Comparison of ENCODE assay signal across 9 cellular contexts in the genomic region with DNA sequence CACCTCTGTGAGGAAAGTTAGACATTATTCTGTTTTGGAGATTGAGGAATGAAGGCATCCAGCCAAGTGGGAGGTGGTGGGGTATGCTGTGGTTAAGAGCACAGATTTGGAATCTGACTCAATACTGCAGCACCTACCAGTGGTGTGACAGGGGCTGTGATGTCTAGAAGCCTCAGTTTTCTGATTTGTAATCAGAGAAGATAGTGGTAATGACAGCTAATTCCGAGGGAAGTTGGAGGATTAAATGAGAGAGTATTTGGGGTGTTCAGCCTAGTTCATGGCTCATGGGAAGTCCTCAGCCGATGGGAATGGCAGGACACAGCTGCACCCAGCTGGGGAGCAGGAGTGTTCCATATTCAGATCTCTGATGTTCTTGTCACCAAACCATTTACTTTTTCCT. TPM values are rescaled to one million over a fixed set of nuclear protein-coding genes. Genes with fewer than 3 reads are reported as not detected.
DNase-seq lines count a peak whose midpoint lies in the region; ATAC-seq and TF ChIP-seq lines count a peak whose summit lies in the region.
"Had no signal": no experiment of that assay in that cellular context is flagged by ENCODE, and none has a peak within 500 bp of the region (broad histone marks: within the 10 kb centered on the region; RNA-seq: fewer than 3 reads in every experiment).

No MANE protein-coding gene starts in this region.

- no peaks in the 10 kb centered on the region for H3K9me3 Mint-ChIP-seq in natural killer cell

- peak overlapping the region; percentile 36 to 50 for H3K27ac Mint-ChIP-seq in natural killer cell

- no peaks in the 10 kb centered on the region for H3K27me3 Mint-ChIP-seq in natural killer cell (ENCODE audit: low read depth in 2 of 2)

- peaks cover 80% of the 10 kb centered on the region for H3K36me3 ChIP-seq in KOPT-K1 (ENCODE audit: insufficient read depth, low read length)

- peak; percentile 19 for DNase-seq in Caki2 (ENCODE audit: low read depth)
- peak; percentile 55 for DNase-seq in dedifferentiated amniotic fluid mesenchymal stem cell (ENCODE audit: extremely low spot score)
- no peak for DNase-seq in natural killer cell
- no peak for DNase-seq in NK-92 treated with Interleukin-12 subunit alpha and Interleukin-12 subunit beta, amount 100 ng/mL, for 24 hours (lab: John Stamatoyannopoulos, UW)
- DNase-seq in NCI-H1417 treated with DMSO at 0.1 percent for 48 hours (lab: John Stamatoyannopoulos, UW), result no peak
- no peak for DNase-seq in foreskin melanocyte

- no peaks in the 10 kb centered on the region for H3K9me3 ChIP-seq in KOPT-K1 (ENCODE audit: insufficient read depth, low read length, poor library complexity, severe bottlenecking)

- intact Hi-C loops in natural killer cell (cut with micrococcal nuclease), result no loop called here

- peaks cover 18% of the 10 kb centered on the region for H3K36me3 Mint-ChIP-seq in natural killer cell

- in situ Hi-C loops in Caki2 (cut with HindIII; ENCODE audit: low pct_unique_long_range_greater_than_20kb, low sequenced_read_pairs), result no loop called here

- no peak for TF ChIP-seq CTCF in natural killer cell (IDR thresholded peaks at IDR 0.05)

- ATAC-seq in natural killer cell (peak in 1 of 3 donors; percentile 17), HG03460 (IDR thresholded peaks at IDR 0.05; ENCODE audit: unreplicated experiment) (no peak)

- peaks cover 25 to 32% of the 10 kb centered on the region in 2 donors for H3K4me1 Mint-ChIP-seq in natural killer cell

- no peak overlapping the region for H3K4me3 Mint-ChIP-seq in natural killer cell

- peak overlapping the region; percentile 7 for H3K27ac ChIP-seq in KOPT-K1 (ENCODE audit: low read depth, low read length, poor library complexity, severe bottlenecking)
- H3K27ac ChIP-seq: epithelial cell of prostate had no signal

RNA-seq across cellular contexts. Expression of a gene that starts 9.2 kb away (rescaled TPM):
- total RNA-seq in Caki2 (2014; rRNA removed; shearing (Covaris generic); ENCODE audit: low replicate concordance), result 7.4 and 7.6 TPM in 2 replicates
- 10 to 100 TPM; 54.5 to 68.7 (median 58.8) TPM for total RNA-seq in natural killer cell

Comparison
In these comparisons a context has a peak if more than half of its experiments do, and no peak if none do; other contexts are left out.
1. DNase-seq: peak in Caki2 (single experiment) and dedifferentiated amniotic fluid mesenchymal stem cell (single experiment); none in natural killer cell (single experiment), NK-92 treated with Interleukin-12 subunit alpha and Interleukin-12 subunit beta, amount 100 ng/mL, for 24 hours (single experiment), NCI-H1417 treated with DMSO at 0.1 percent for 48 hours (single experiment) and foreskin melanocyte (single experiment).